ENCODE assay signal across 1 cellular context in the genomic region with DNA sequence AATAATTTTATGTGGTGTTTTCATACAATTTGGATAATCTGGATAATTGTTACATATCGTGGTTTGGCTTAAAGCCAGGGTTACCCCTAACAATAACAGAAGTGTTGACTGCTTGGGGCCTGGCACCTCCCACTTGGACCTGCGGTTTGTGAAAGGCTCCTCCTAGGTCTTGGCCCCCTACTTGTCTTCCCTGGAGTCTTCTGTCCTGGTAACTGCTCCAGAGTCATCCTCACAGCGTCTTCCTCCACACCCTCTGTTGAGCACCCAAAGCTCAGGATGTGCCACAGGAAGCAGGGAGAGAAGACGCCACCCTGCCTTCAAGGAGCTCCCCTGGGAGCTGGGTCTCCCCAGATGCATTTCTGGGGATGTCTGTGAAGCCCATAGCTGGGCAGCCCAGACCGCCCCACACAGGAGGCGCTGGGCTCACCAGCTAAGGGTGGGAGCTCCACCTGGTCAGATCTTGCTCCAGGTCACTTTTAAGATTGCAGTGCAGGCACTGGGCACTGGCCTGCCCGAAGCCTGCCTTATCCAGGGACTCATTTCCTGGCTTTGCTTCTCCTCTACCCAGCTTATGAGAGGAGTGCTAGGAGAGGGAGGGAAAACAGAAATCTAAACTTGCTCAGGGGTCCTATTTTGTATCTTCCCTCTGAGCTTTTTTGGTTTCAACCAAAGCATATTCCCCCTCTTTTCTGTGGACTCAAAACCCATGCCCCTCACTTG.
TF ChIP-seq lines count a peak whose summit lies in the region.

No MANE protein-coding gene starts in this region.

TF ChIP-seq in GM23338, 12 proteins besides CTCF, POLR2A, EP300 and RAD21 (continued from another document):
- TF ChIP-seq, protein P1, sequence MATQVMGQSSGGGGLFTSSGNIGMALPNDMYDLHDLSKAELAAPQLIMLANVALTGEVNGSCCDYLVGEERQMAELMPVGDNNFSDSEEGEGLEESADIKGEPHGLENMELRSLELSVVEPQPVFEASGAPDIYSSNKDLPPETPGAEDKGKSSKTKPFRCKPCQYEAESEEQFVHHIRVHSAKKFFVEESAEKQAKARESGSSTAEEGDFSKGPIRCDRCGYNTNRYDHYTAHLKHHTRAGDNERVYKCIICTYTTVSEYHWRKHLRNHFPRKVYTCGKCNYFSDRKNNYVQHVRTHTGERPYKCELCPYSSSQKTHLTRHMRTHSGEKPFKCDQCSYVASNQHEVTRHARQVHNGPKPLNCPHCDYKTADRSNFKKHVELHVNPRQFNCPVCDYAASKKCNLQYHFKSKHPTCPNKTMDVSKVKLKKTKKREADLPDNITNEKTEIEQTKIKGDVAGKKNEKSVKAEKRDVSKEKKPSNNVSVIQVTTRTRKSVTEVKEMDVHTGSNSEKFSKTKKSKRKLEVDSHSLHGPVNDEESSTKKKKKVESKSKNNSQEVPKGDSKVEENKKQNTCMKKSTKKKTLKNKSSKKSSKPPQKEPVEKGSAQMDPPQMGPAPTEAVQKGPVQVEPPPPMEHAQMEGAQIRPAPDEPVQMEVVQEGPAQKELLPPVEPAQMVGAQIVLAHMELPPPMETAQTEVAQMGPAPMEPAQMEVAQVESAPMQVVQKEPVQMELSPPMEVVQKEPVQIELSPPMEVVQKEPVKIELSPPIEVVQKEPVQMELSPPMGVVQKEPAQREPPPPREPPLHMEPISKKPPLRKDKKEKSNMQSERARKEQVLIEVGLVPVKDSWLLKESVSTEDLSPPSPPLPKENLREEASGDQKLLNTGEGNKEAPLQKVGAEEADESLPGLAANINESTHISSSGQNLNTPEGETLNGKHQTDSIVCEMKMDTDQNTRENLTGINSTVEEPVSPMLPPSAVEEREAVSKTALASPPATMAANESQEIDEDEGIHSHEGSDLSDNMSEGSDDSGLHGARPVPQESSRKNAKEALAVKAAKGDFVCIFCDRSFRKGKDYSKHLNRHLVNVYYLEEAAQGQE (IDR thresholded peaks at IDR 0.05; ENCODE audit: unreplicated experiment) = no peak
- TF ChIP-seq EZH2phosphoT487 (IDR thresholded peaks at IDR 0.05; ENCODE audit: unreplicated experiment) (no peak), POLR2AphosphoS5 (IDR thresholded peaks at IDR 0.05; ENCODE audit: low read depth) (no peak), JUNB (IDR thresholded peaks at IDR 0.05; ENCODE audit: unreplicated experiment) (no peak), CREB1 (CRISPR knock-in tag; IDR thresholded peaks at IDR 0.05; ENCODE audit: low read depth) (no peak), NANOG (IDR thresholded peaks at IDR 0.05; ENCODE audit: borderline replicate concordance) (no peak), EZH2 (IDR thresholded peaks at IDR 0.05; ENCODE audit: low read depth, unreplicated experiment) (no peak), ZNF114 (CRISPR knock-in tag; IDR thresholded peaks at IDR 0.05) (no peak), STAT1 (IDR thresholded peaks at IDR 0.05; ENCODE audit: unreplicated experiment) (no peak)
- TF ChIP-seq, protein P2, sequence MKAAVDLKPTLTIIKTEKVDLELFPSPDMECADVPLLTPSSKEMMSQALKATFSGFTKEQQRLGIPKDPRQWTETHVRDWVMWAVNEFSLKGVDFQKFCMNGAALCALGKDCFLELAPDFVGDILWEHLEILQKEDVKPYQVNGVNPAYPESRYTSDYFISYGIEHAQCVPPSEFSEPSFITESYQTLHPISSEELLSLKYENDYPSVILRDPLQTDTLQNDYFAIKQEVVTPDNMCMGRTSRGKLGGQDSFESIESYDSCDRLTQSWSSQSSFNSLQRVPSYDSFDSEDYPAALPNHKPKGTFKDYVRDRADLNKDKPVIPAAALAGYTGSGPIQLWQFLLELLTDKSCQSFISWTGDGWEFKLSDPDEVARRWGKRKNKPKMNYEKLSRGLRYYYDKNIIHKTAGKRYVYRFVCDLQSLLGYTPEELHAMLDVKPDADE (IDR thresholded peaks at IDR 0.05) = no peak
- TF ChIP-seq, protein P3, sequence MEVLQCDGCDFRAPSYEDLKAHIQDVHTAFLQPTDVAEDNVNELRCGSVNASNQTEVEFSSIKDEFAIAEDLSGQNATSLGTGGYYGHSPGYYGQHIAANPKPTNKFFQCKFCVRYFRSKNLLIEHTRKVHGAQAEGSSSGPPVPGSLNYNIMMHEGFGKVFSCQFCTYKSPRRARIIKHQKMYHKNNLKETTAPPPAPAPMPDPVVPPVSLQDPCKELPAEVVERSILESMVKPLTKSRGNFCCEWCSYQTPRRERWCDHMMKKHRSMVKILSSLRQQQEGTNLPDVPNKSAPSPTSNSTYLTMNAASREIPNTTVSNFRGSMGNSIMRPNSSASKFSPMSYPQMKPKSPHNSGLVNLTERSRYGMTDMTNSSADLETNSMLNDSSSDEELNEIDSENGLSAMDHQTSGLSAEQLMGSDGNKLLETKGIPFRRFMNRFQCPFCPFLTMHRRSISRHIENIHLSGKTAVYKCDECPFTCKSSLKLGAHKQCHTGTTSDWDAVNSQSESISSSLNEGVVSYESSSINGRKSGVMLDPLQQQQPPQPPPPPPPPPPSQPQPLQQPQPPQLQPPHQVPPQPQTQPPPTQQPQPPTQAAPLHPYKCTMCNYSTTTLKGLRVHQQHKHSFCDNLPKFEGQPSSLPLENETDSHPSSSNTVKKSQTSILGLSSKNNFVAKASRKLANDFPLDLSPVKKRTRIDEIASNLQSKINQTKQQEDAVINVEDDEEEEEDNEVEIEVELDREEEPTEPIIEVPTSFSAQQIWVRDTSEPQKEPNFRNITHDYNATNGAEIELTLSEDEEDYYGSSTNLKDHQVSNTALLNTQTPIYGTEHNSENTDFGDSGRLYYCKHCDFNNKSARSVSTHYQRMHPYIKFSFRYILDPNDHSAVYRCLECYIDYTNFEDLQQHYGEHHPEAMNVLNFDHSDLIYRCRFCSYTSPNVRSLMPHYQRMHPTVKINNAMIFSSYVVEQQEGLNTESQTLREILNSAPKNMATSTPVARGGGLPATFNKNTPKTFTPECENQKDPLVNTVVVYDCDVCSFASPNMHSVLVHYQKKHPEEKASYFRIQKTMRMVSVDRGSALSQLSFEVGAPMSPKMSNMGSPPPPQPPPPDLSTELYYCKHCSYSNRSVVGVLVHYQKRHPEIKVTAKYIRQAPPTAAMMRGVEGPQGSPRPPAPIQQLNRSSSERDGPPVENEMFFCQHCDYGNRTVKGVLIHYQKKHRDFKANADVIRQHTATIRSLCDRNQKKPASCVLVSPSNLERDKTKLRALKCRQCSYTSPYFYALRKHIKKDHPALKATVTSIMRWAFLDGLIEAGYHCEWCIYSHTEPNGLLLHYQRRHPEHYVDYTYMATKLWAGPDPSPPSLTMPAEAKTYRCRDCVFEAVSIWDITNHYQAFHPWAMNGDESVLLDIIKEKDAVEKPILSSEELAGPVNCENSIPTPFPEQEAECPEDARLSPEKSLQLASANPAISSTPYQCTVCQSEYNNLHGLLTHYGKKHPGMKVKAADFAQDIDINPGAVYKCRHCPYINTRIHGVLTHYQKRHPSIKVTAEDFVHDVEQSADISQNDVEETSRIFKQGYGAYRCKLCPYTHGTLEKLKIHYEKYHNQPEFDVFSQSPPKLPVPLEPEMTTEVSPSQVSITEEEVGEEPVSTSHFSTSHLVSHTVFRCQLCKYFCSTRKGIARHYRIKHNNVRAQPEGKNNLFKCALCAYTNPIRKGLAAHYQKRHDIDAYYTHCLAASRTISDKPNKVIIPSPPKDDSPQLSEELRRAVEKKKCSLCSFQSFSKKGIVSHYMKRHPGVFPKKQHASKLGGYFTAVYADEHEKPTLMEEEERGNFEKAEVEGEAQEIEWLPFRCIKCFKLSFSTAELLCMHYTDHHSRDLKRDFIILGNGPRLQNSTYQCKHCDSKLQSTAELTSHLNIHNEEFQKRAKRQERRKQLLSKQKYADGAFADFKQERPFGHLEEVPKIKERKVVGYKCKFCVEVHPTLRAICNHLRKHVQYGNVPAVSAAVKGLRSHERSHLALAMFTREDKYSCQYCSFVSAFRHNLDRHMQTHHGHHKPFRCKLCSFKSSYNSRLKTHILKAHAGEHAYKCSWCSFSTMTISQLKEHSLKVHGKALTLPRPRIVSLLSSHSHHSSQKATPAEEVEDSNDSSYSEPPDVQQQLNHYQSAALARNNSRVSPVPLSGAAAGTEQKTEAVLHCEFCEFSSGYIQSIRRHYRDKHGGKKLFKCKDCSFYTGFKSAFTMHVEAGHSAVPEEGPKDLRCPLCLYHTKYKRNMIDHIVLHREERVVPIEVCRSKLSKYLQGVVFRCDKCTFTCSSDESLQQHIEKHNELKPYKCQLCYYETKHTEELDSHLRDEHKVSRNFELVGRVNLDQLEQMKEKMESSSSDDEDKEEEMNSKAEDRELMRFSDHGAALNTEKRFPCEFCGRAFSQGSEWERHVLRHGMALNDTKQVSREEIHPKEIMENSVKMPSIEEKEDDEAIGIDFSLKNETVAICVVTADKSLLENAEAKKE (CRISPR knock-in tag; IDR thresholded peaks at IDR 0.05) = no peak
